Comparison of ENCODE assay signal across 2 cellular contexts in the genomic region with DNA sequence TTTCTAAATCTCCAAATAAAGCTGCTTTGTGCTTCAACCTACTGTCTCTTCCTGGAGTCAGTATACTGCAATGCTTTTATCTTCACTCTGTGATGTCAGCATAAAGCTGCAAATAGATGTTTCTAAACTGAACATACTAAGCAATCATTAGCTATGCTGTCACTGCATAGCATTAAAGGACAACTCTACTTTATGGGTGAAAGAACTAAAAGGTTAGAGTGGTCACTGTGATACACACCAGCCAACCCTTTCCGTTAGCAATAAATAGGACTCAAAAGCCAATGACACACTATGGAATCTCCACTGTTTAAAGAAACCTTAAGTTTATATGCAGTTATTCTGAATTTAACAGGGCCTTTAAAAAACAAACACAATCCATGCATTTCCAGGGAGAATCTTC.
TF ChIP-seq lines count a peak whose summit lies in the region.

No MANE protein-coding gene starts in this region.

TF ChIP-seq in SK-N-SH, 30 proteins besides CTCF, POLR2A, EP300 and RAD21 (continued from another document):
- TF ChIP-seq, protein P1, sequence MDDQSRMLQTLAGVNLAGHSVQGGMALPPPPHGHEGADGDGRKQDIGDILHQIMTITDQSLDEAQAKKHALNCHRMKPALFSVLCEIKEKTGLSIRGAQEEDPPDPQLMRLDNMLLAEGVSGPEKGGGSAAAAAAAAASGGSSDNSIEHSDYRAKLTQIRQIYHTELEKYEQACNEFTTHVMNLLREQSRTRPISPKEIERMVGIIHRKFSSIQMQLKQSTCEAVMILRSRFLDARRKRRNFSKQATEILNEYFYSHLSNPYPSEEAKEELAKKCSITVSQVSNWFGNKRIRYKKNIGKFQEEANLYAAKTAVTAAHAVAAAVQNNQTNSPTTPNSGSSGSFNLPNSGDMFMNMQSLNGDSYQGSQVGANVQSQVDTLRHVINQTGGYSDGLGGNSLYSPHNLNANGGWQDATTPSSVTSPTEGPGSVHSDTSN (IDR thresholded peaks at IDR 0.05), result no peak
- TF ChIP-seq, protein P2, sequence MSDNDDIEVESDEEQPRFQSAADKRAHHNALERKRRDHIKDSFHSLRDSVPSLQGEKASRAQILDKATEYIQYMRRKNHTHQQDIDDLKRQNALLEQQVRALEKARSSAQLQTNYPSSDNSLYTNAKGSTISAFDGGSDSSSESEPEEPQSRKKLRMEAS (IDR thresholded peaks at IDR 0.05; ENCODE audit: low read depth), result no peak
- no peak for TF ChIP-seq NFIC (IDR thresholded peaks at IDR 0.05; ENCODE audit: borderline replicate concordance)
- TF ChIP-seq FOSL2 (IDR thresholded peaks at IDR 0.05; ENCODE audit: borderline replicate concordance, low read depth), result no peak
- TF ChIP-seq MXI1 (IDR thresholded peaks at IDR 0.05; ENCODE audit: low read depth, low read length), result no peak

TF ChIP-seq in SK-N-SH treated with all-trans-retinoic acid at 6 μM for 48 hours, 23 proteins besides CTCF, POLR2A, EP300 and RAD21 (continued from another document):
- TF ChIP-seq, protein P3, sequence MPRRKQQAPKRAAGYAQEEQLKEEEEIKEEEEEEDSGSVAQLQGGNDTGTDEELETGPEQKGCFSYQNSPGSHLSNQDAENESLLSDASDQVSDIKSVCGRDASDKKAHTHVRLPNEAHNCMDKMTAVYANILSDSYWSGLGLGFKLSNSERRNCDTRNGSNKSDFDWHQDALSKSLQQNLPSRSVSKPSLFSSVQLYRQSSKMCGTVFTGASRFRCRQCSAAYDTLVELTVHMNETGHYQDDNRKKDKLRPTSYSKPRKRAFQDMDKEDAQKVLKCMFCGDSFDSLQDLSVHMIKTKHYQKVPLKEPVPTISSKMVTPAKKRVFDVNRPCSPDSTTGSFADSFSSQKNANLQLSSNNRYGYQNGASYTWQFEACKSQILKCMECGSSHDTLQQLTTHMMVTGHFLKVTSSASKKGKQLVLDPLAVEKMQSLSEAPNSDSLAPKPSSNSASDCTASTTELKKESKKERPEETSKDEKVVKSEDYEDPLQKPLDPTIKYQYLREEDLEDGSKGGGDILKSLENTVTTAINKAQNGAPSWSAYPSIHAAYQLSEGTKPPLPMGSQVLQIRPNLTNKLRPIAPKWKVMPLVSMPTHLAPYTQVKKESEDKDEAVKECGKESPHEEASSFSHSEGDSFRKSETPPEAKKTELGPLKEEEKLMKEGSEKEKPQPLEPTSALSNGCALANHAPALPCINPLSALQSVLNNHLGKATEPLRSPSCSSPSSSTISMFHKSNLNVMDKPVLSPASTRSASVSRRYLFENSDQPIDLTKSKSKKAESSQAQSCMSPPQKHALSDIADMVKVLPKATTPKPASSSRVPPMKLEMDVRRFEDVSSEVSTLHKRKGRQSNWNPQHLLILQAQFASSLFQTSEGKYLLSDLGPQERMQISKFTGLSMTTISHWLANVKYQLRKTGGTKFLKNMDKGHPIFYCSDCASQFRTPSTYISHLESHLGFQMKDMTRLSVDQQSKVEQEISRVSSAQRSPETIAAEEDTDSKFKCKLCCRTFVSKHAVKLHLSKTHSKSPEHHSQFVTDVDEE (CRISPR knock-in tag; IDR thresholded peaks at IDR 0.05), result no peak
